2 cellular contexts compared by ENCODE assay signal in the genomic region with DNA sequence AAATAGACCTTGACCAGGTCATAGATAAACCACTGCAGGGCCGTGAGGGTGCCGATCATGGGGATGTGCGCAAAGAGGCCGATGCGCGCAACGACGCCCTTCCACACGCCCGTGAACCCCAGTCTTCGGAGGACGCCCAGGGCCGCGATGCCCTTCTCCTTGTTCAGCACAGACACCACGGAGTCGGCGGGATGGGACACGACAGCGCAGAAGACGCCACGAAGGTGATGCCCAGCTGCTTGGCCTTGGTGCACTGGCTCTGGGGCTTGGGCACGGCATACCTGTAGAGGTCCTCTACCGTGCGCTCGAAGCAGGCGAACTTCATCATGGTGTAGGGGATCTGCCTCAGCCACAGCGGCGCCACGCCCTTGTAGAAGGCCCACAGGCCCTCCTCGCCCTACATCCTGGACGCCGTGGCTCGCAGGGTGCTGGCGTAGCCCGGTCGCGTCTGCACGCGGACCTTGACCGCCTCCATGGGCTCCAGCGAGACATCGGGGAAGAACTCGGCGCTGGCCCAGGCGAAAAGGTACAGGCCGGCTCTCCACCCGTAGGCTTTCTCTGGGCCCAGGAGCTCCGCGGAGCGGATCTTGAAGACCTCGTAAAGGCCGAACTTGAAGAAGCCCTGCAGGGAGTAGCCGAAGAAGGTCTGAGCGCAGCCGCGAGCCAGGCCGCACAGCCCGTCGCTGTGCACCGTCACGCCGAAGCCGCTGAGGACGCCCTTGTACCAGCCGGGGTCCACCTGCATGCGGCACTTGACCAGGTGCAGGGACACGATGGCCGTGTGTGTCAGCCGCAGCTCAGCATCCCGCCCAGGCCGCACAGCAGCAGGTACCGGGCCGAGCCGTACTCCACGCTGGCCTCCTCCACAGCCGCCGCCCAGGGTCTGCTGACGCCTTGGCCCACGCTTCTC.
TF ChIP-seq lines count a peak whose summit lies in the region.

No MANE protein-coding gene starts in this region.

TF ChIP-seq in GM23338, 12 proteins besides CTCF, POLR2A, EP300 and RAD21 (continues in another document):
- no peak for TF ChIP-seq ZNF114 (CRISPR knock-in tag; IDR thresholded peaks at IDR 0.05)
- no peak for TF ChIP-seq JUNB (IDR thresholded peaks at IDR 0.05; ENCODE audit: unreplicated experiment)
- TF ChIP-seq STAT1 (IDR thresholded peaks at IDR 0.05; ENCODE audit: unreplicated experiment): no peak
- no peak for TF ChIP-seq CREB1 (CRISPR knock-in tag; IDR thresholded peaks at IDR 0.05; ENCODE audit: low read depth)
- no peak for TF ChIP-seq ZNF462 (CRISPR knock-in tag; IDR thresholded peaks at IDR 0.05)
- TF ChIP-seq ZNF331 (CRISPR knock-in tag; IDR thresholded peaks at IDR 0.05; ENCODE audit: low read depth): no peak
- TF ChIP-seq POLR2AphosphoS5 (IDR thresholded peaks at IDR 0.05; ENCODE audit: low read depth): no peak
- TF ChIP-seq, protein P1, sequence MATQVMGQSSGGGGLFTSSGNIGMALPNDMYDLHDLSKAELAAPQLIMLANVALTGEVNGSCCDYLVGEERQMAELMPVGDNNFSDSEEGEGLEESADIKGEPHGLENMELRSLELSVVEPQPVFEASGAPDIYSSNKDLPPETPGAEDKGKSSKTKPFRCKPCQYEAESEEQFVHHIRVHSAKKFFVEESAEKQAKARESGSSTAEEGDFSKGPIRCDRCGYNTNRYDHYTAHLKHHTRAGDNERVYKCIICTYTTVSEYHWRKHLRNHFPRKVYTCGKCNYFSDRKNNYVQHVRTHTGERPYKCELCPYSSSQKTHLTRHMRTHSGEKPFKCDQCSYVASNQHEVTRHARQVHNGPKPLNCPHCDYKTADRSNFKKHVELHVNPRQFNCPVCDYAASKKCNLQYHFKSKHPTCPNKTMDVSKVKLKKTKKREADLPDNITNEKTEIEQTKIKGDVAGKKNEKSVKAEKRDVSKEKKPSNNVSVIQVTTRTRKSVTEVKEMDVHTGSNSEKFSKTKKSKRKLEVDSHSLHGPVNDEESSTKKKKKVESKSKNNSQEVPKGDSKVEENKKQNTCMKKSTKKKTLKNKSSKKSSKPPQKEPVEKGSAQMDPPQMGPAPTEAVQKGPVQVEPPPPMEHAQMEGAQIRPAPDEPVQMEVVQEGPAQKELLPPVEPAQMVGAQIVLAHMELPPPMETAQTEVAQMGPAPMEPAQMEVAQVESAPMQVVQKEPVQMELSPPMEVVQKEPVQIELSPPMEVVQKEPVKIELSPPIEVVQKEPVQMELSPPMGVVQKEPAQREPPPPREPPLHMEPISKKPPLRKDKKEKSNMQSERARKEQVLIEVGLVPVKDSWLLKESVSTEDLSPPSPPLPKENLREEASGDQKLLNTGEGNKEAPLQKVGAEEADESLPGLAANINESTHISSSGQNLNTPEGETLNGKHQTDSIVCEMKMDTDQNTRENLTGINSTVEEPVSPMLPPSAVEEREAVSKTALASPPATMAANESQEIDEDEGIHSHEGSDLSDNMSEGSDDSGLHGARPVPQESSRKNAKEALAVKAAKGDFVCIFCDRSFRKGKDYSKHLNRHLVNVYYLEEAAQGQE (IDR thresholded peaks at IDR 0.05; ENCODE audit: unreplicated experiment): no peak
- no peak for TF ChIP-seq EZH2phosphoT487 (IDR thresholded peaks at IDR 0.05; ENCODE audit: unreplicated experiment)

TF ChIP-seq in IMR-90, 13 proteins besides CTCF, POLR2A, EP300 and RAD21:
- no peak for TF ChIP-seq FOS (IDR thresholded peaks at IDR 0.05; ENCODE audit: low read depth, low read length)
- TF ChIP-seq, protein P2, sequence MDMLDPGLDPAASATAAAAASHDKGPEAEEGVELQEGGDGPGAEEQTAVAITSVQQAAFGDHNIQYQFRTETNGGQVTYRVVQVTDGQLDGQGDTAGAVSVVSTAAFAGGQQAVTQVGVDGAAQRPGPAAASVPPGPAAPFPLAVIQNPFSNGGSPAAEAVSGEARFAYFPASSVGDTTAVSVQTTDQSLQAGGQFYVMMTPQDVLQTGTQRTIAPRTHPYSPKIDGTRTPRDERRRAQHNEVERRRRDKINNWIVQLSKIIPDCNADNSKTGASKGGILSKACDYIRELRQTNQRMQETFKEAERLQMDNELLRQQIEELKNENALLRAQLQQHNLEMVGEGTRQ (IDR thresholded peaks at IDR 0.05; ENCODE audit: low read depth, low read length): no peak
- no peak for TF ChIP-seq CHD1 (IDR thresholded peaks at IDR 0.05; ENCODE audit: low read depth, low read length)
- no peak for TF ChIP-seq CEBPB (IDR thresholded peaks at IDR 0.05; ENCODE audit: low read depth, low read length)
- TF ChIP-seq RCOR1 (IDR thresholded peaks at IDR 0.05; ENCODE audit: insufficient replicate concordance, low read length): no peak
- TF ChIP-seq, protein P3, sequence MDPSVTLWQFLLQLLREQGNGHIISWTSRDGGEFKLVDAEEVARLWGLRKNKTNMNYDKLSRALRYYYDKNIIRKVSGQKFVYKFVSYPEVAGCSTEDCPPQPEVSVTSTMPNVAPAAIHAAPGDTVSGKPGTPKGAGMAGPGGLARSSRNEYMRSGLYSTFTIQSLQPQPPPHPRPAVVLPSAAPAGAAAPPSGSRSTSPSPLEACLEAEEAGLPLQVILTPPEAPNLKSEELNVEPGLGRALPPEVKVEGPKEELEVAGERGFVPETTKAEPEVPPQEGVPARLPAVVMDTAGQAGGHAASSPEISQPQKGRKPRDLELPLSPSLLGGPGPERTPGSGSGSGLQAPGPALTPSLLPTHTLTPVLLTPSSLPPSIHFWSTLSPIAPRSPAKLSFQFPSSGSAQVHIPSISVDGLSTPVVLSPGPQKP (IDR thresholded peaks at IDR 0.05; ENCODE audit: borderline replicate concordance, low read depth, low read length): no peak
- no peak for TF ChIP-seq RFX5 (IDR thresholded peaks at IDR 0.05; ENCODE audit: low read depth, low read length)
- TF ChIP-seq NFE2L2 (IDR thresholded peaks at IDR 0.05; ENCODE audit: low read depth, low read length): no peak
- TF ChIP-seq BHLHE40 (IDR thresholded peaks at IDR 0.05; ENCODE audit: low read depth, low read length): no peak
- no peak for TF ChIP-seq MAZ (IDR thresholded peaks at IDR 0.05; ENCODE audit: borderline replicate concordance, low read depth, low read length)
- TF ChIP-seq MAFK (IDR thresholded peaks at IDR 0.05; ENCODE audit: low read depth, low read length): no peak
- no peak for TF ChIP-seq MXI1 (IDR thresholded peaks at IDR 0.05; ENCODE audit: borderline replicate concordance, low read depth, low read length)
- TF ChIP-seq SMC3 (IDR thresholded peaks at IDR 0.05; ENCODE audit: low read depth, low read length): no peak
